13 cellular contexts compared by ENCODE assay signal in the genomic region with DNA sequence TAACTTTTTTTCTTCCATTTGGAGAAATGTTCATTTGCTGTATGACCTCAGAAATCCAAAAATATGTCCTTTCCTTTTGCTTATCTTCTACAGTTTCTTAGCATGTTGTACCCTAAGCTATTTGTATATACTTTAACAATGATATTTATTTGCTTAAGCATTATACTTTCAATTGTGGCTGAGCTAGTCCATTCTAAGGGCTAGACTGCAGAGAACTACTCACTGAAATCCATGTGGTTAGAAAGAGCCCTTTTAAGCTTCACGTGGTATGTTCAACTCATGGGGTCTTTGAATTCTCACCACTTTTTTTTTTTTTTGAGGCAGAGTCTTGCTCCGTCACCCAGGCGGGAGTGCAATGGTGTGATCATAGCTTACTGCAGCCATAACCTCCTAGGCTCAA.
"Had no signal": no experiment of that assay in that cellular context is flagged by ENCODE, and none has a peak within 500 bp of the region (broad histone marks: within the 10 kb centered on the region; RNA-seq: fewer than 3 reads in every experiment).

No MANE protein-coding gene starts in this region.

- H3K4me1 Mint-ChIP-seq: stimulated activated naive B cell treated with anti-CD40 and anti-IgM and Interleukin-4, amounts not matched to agents 10 μg/mL and 1 μg/mL and 100 μg/mL, for 72 hours had no signal

- H3K27me3 Mint-ChIP-seq: stimulated activated naive B cell treated with anti-CD40 and anti-IgM and Interleukin-4, amounts not matched to agents 10 μg/mL and 1 μg/mL and 100 μg/mL, for 72 hours had no signal

- DNase-seq: activated naive CD4-positive, alpha-beta T cell treated with anti-CD3 and anti-CD28 coated beads for 36 hours; activated T-cell treated with anti-CD3 and anti-CD28 coated beads for 4 hours; esophagus squamous epithelium; head of caudate nucleus; retina; stimulated activated CD4-positive, alpha-beta T cell treated with anti-CD3 and anti-CD28 coated beads, Interleukin-2, amount 100 ng/mL, for 48 hours; stimulated activated naive B cell treated with anti-CD40 and anti-IgM and Interleukin-4, amounts not matched to agents 10 μg/mL and 1 μg/mL and 100 μg/mL, for 72 hours; thyroid gland had no signal

- H3K36me3 ChIP-seq: esophagus squamous epithelium, thyroid gland had no signal

- H3K27ac ChIP-seq: esophagus squamous epithelium, thyroid gland had no signal

- FAIRE-seq: colon, frontal cortex, urothelium cell line had no signal

- H3K9me3 ChIP-seq: esophagus squamous epithelium, thyroid gland had no signal

- H3K27me3 ChIP-seq: esophagus squamous epithelium, thyroid gland had no signal

- H3K4me3 ChIP-seq: esophagus squamous epithelium, thyroid gland had no signal

- H3K9me3 Mint-ChIP-seq: activated naive CD4-positive, alpha-beta T cell treated with anti-CD3 and anti-CD28 coated beads for 36 hours; neural crest cell; stimulated activated naive B cell treated with anti-CD40 and anti-IgM and Interleukin-4, amounts not matched to agents 10 μg/mL and 1 μg/mL and 100 μg/mL, for 72 hours had no signal

- ATAC-seq: activated CD4-positive, CD25-positive, alpha-beta regulatory T cell treated with anti-CD3 and anti-CD28 coated beads, Interleukin-2, amount 50 U/mL, for 24 hours; stimulated activated naive B cell treated with anti-CD40 and anti-IgM and Interleukin-4, amounts not matched to agents 10 μg/mL and 1 μg/mL and 100 μg/mL, for 72 hours had no signal

- H3K36me3 Mint-ChIP-seq: stimulated activated naive B cell treated with anti-CD40 and anti-IgM and Interleukin-4, amounts not matched to agents 10 μg/mL and 1 μg/mL and 100 μg/mL, for 72 hours had no signal

- H3K4me3 Mint-ChIP-seq: activated naive CD4-positive, alpha-beta T cell treated with anti-CD3 and anti-CD28 coated beads for 36 hours; stimulated activated naive B cell treated with anti-CD40 and anti-IgM and Interleukin-4, amounts not matched to agents 10 μg/mL and 1 μg/mL and 100 μg/mL, for 72 hours had no signal

- H3K27ac Mint-ChIP-seq: activated naive CD4-positive, alpha-beta T cell treated with anti-CD3 and anti-CD28 coated beads for 36 hours; stimulated activated naive B cell treated with anti-CD40 and anti-IgM and Interleukin-4, amounts not matched to agents 10 μg/mL and 1 μg/mL and 100 μg/mL, for 72 hours had no signal
